In genomic region chr20:34088305-34088870, GRCh38 we compare ENCODE assay signal across 16 cellular contexts. TPM values are rescaled to one million over a fixed set of nuclear protein-coding genes. Genes with fewer than 3 reads are reported as not detected.
DNase-seq lines count a peak whose midpoint lies in the region; ATAC-seq, FAIRE-seq and TF ChIP-seq lines count a peak whose summit lies in the region.
"Had no signal": no experiment of that assay in that cellular context is flagged by ENCODE, and none has a peak within 500 bp of the region (broad histone marks: within the 10 kb centered on the region; RNA-seq: fewer than 3 reads in every experiment).

No MANE protein-coding gene starts in this region.

- no peaks in the 10 kb centered on the region for H3K27me3 Mint-ChIP-seq in activated T-cell treated with anti-CD3 and anti-CD28 coated beads, Interleukin-2, amount 50 U/mL, for 24 hours
- no peaks in the 10 kb centered on the region for H3K27me3 Mint-ChIP-seq in activated CD8-positive, alpha-beta T cell treated with anti-CD3 and anti-CD28 coated beads, Interleukin-2, amount 10 ng/mL, durations not matched to agents 7 days and 5 days (ENCODE audit: low read depth)

- no peak for FAIRE-seq in endothelial cell of umbilical vein (lab: Jason Lieb, UNC)
- FAIRE-seq: RCC 7860, urothelium cell line had no signal

- dilution Hi-C loops in endothelial cell of umbilical vein (cut with MboI; ENCODE audit: extremely low pct_ligation_motif_present, low sequenced_read_pairs): no loop called here

- no peak for DNase-seq in activated T-cell treated with anti-CD3 and anti-CD28 coated beads, Interleukin-2, amount 50 U/mL, for 24 hours
- no peak for DNase-seq in activated T-cell treated with anti-CD3 and anti-CD28 coated beads, Interleukin-2, amount 50 U/mL, for 48 hours
- DNase-seq in activated CD8-positive, alpha-beta T cell treated with anti-CD3 and anti-CD28 coated beads, Interleukin-2, amount 10 ng/mL, durations not matched to agents 7 days and 5 days: no peak
- DNase-seq in endothelial cell of umbilical vein (ENCODE audit: low read depth, low spot score): no peak
- DNase-seq in stimulated activated naive CD8-positive, alpha-beta T cell treated with anti-CD3 and anti-CD28 coated beads, Interleukin-15, Interleukin-2, amounts not matched to agents 100 U/mL and 50 U/mL, for 24 hours: no peak
- no peak for DNase-seq in NCI-H2107 (lab: John Stamatoyannopoulos, UW)
- no peak for DNase-seq in stimulated activated CD4-positive, alpha-beta T cell treated with anti-CD3 and anti-CD28 coated beads, Interleukin-15, amount 100 ng/mL, for 24 hours
- DNase-seq: KBM-7; NCI-H1105; NCI-H82; stimulated activated naive CD4-positive, alpha-beta T cell; WERI-Rb-1 had no signal

- intact Hi-C loops in endothelial cell of umbilical vein (cut with micrococcal nuclease): no loop called here

- H3K9me1 ChIP-seq in endothelial cell of umbilical vein (replicated peaks; ENCODE audit: control insufficient read depth, extremely low read depth, insufficient read depth, low read length): no peaks in the 10 kb centered on the region

- H3K36me3 ChIP-seq in endothelial cell of umbilical vein (ENCODE audit: control insufficient read depth in 2 of 2, extremely low read depth in 1 of 2, insufficient read depth in 2 of 2, low read length in 2 of 2): peaks cover 36 to 45% of the 10 kb centered on the region in 2 experiments

- H3K9me3 ChIP-seq in endothelial cell of umbilical vein (replicated peaks; ENCODE audit: control insufficient read depth, insufficient read depth, low read length): no peaks in the 10 kb centered on the region

- no TSS peak for BruUV-seq in endothelial cell of umbilical vein (replicated peaks; lab: Mats Ljungman, UMichigan)

- no peaks in the 10 kb centered on the region for H3K4me1 ChIP-seq in endothelial cell of umbilical vein (ENCODE audit: control insufficient read depth, extremely low read depth, insufficient read depth, low read length)

- no peaks in the 10 kb centered on the region for H3K27me3 ChIP-seq in endothelial cell of umbilical vein (ENCODE audit: control insufficient read depth in 2 of 2, insufficient read depth in 2 of 2, low read length in 2 of 2)

- no peak overlapping the region for H3K4me3 ChIP-seq in endothelial cell of umbilical vein (replicated peaks in 1 of 3; ENCODE audit: insufficient read depth in 1 of 3, low read depth in 1 of 3, low read length in 3 of 3)

- ATAC-seq in activated CD8-positive, alpha-beta T cell treated with anti-CD3 and anti-CD28 coated beads, Interleukin-2, amount 10 ng/mL, durations not matched to agents 7 days and 5 days: no peak
- peak; percentile 7 for ATAC-seq in stimulated activated naive CD8-positive, alpha-beta T cell treated with anti-CD3 and anti-CD28 coated beads, Interleukin-15, Interleukin-2, amounts not matched to agents 100 U/mL and 50 U/mL, for 24 hours
- ATAC-seq in GM21619 (IDR thresholded peaks at IDR 0.05; ENCODE audit: unreplicated experiment): no peak
- ATAC-seq: left lobe of liver had no signal

- H3K9me3 Mint-ChIP-seq in activated T-cell treated with anti-CD3 and anti-CD28 coated beads, Interleukin-2, amount 50 U/mL, for 24 hours: no peaks in the 10 kb centered on the region
- no peaks in the 10 kb centered on the region for H3K9me3 Mint-ChIP-seq in activated CD8-positive, alpha-beta T cell treated with anti-CD3 and anti-CD28 coated beads, Interleukin-2, amount 10 ng/mL, durations not matched to agents 7 days and 5 days (ENCODE audit: insufficient read depth)

- peaks cover 5% of the 10 kb centered on the region for H3K79me2 ChIP-seq in endothelial cell of umbilical vein (ENCODE audit: control insufficient read depth, insufficient read depth, low read length)

- H3K4me3 Mint-ChIP-seq in activated T-cell treated with anti-CD3 and anti-CD28 coated beads, Interleukin-2, amount 50 U/mL, for 24 hours: no peak overlapping the region
- H3K4me3 Mint-ChIP-seq in activated CD8-positive, alpha-beta T cell treated with anti-CD3 and anti-CD28 coated beads, Interleukin-2, amount 10 ng/mL, durations not matched to agents 7 days and 5 days: no peak overlapping the region

- no peak overlapping the region for H2AFZ ChIP-seq in endothelial cell of umbilical vein (ENCODE audit: low read depth, low read length)

- CTCF ChIA-PET in activated CD8-positive, alpha-beta T cell treated with anti-CD3 and anti-CD28 coated beads, Interleukin-2, amount 10 ng/mL, durations not matched to agents 7 days and 5 days (lab: Charles Lee): no interaction called here
- CTCF ChIA-PET in endothelial cell of umbilical vein (lab: Charles Lee): no interaction called here

- H3K9ac ChIP-seq in endothelial cell of umbilical vein (replicated peaks; ENCODE audit: extremely low read depth, insufficient read depth, low read length): no peak overlapping the region

- H3K4me1 Mint-ChIP-seq in activated T-cell treated with anti-CD3 and anti-CD28 coated beads, Interleukin-2, amount 50 U/mL, for 24 hours (ENCODE audit: low read depth): peaks cover 18% of the 10 kb centered on the region
- H3K4me1 Mint-ChIP-seq in activated CD8-positive, alpha-beta T cell treated with anti-CD3 and anti-CD28 coated beads, Interleukin-2, amount 10 ng/mL, durations not matched to agents 7 days and 5 days (ENCODE audit: low read depth): peaks cover 3% of the 10 kb centered on the region

- no peaks in the 10 kb centered on the region for H4K20me1 ChIP-seq in endothelial cell of umbilical vein (replicated peaks; ENCODE audit: control insufficient read depth, extremely low read depth, insufficient read depth, low read length)

- POLR2A ChIA-PET in activated CD8-positive, alpha-beta T cell treated with anti-CD3 and anti-CD28 coated beads, Interleukin-2, amount 10 ng/mL, durations not matched to agents 7 days and 5 days (lab: Charles Lee): no interaction called here
- POLR2A ChIA-PET in endothelial cell of umbilical vein (lab: Charles Lee): no interaction called here

- H3K36me3 Mint-ChIP-seq in activated T-cell treated with anti-CD3 and anti-CD28 coated beads, Interleukin-2, amount 50 U/mL, for 24 hours (ENCODE audit: low read depth): peaks cover 95% of the 10 kb centered on the region
- H3K36me3 Mint-ChIP-seq in activated CD8-positive, alpha-beta T cell treated with anti-CD3 and anti-CD28 coated beads, Interleukin-2, amount 10 ng/mL, durations not matched to agents 7 days and 5 days (ENCODE audit: low read depth): peaks cover 73% of the 10 kb centered on the region

- no peak overlapping the region for H3K27ac ChIP-seq in endothelial cell of umbilical vein (ENCODE audit: insufficient read depth, low read depth, low read length)
- H3K27ac ChIP-seq: WERI-Rb-1 had no signal

- TF ChIP-seq CTCF in endothelial cell of umbilical vein (IDR thresholded peaks at IDR 0.05; ENCODE audit: extremely low read depth in 1 of 2, insufficient read depth in 1 of 2, low read depth in 1 of 2, low read length in 2 of 2): no peak

- peak overlapping the region; percentile 81 for H3K27ac Mint-ChIP-seq in activated T-cell treated with anti-CD3 and anti-CD28 coated beads, Interleukin-2, amount 50 U/mL, for 24 hours
- H3K27ac Mint-ChIP-seq in activated CD8-positive, alpha-beta T cell treated with anti-CD3 and anti-CD28 coated beads, Interleukin-2, amount 10 ng/mL, durations not matched to agents 7 days and 5 days: peak overlapping the region; percentile 11

- peak; percentile 18 for TF ChIP-seq POLR2A in endothelial cell of umbilical vein (IDR thresholded peaks at IDR 0.05; ENCODE audit: low read depth, low read length)

- no peak overlapping the region for H3K4me2 ChIP-seq in endothelial cell of umbilical vein (ENCODE audit: insufficient read depth, low read length)

TF ChIP-seq in endothelial cell of umbilical vein, 7 proteins besides CTCF, POLR2A, EP300 and RAD21:
- no peak for TF ChIP-seq MYC (IDR thresholded peaks at IDR 0.05; ENCODE audit: low read depth, low read length)
- TF ChIP-seq JUN (IDR thresholded peaks at IDR 0.05; ENCODE audit: borderline replicate concordance, insufficient read depth, insufficient read length, low read depth): no peak
- TF ChIP-seq MAX (IDR thresholded peaks at IDR 0.05; ENCODE audit: insufficient read depth, insufficient read length): no peak
- no peak for TF ChIP-seq POLR2AphosphoS5 (IDR thresholded peaks at IDR 0.05; ENCODE audit: insufficient read depth, low read depth, low read length)
- TF ChIP-seq EZH2 (IDR thresholded peaks at IDR 0.05; ENCODE audit: borderline replicate concordance, low read depth, low read length, severe bottlenecking): no peak
- TF ChIP-seq GATA2 (IDR thresholded peaks at IDR 0.05; ENCODE audit: insufficient read depth, insufficient read length, low read depth, low read length): no peak
- no peak for TF ChIP-seq FOS (IDR thresholded peaks at IDR 0.05; ENCODE audit: borderline replicate concordance, insufficient read depth, low read length)

RNA-seq across cellular contexts. Expression of gene EIF2S2, which starts 23.7 kb away (rescaled TPM):
- total RNA-seq in activated CD8-positive, alpha-beta T cell treated with anti-CD3 and anti-CD28 coated beads, Interleukin-2, amount 10 ng/mL, durations not matched to agents 7 days and 5 days: 10 to 100 TPM; 94.4 to 94.7 TPM
- 99.3 and 102 TPM in 2 replicates for total RNA-seq in endothelial cell of umbilical vein
- polyA plus RNA-seq in endothelial cell of umbilical vein: 34.0 and 38.8 TPM in 2 replicates
- polyA plus RNA-seq in endothelial cell of umbilical vein (2011; cell fraction: cytosol; rRNA removed): 71.5 and 71.6 TPM in 2 replicates
- 31.0 and 42.1 TPM in 2 replicates for polyA plus RNA-seq in endothelial cell of umbilical vein (2011; cell fraction: nucleus; rRNA removed)
- 113 and 146 TPM in 2 replicates for polyA plus RNA-seq in endothelial cell of umbilical vein (2012)
- polyA minus RNA-seq in endothelial cell of umbilical vein: 19.8 and 26.1 TPM in 2 replicates
- polyA minus RNA-seq in endothelial cell of umbilical vein (2011; cell fraction: cytosol; rRNA and poly(A)+ RNA removed): 58.4 TPM
- 12.1 and 18.3 TPM in 2 replicates for polyA minus RNA-seq in endothelial cell of umbilical vein (2011; cell fraction: nucleus; rRNA and poly(A)+ RNA removed)
